In genomic region chr4:88690355-88690754, GRCh38 we compare ENCODE assay signal across 18 cellular contexts. TPM values are rescaled to one million over a fixed set of nuclear protein-coding genes. Genes with fewer than 3 reads are reported as not detected.
DNase-seq lines count a peak whose midpoint lies in the region; ATAC-seq and TF ChIP-seq lines count a peak whose summit lies in the region.
"Had no signal": no experiment of that assay in that cellular context is flagged by ENCODE, and none has a peak within 500 bp of the region (broad histone marks: within the 10 kb centered on the region; RNA-seq: fewer than 3 reads in every experiment).

No MANE protein-coding gene starts in this region.

- CTCF ChIA-PET in MCF 10A (lab: Yijun Ruan, JAX), result interaction anchor here (1.2 to 1.7 kb wide), 3 partner anchors 13 to 366 kb away, joined by 3 to 7 read pairs (median 3); partner anchors contain the start of gene FAM13A
- CTCF ChIA-PET in PC-9 (lab: Charles Lee), result no interaction called here

- no peak overlapping the region for H3K4me2 ChIP-seq in PC-9

- H3K79me2 ChIP-seq in PC-9 (ENCODE audit: low read depth), result no peaks in the 10 kb centered on the region

- no peak for TF ChIP-seq POLR2A in breast epithelium (IDR thresholded peaks at IDR 0.05)

- no peaks in the 10 kb centered on the region for H3K27me3 ChIP-seq in breast epithelium
- H3K27me3 ChIP-seq in thoracic aorta (replicated peaks; ENCODE audit: insufficient read depth), result no peaks in the 10 kb centered on the region
- H3K27me3 ChIP-seq in PC-9 (ENCODE audit: insufficient read depth, low read depth), result no peaks in the 10 kb centered on the region
- H3K27me3 ChIP-seq: gastrocnemius medialis, right lobe of liver had no signal

- H3K36me3 ChIP-seq in breast epithelium, result no peaks in the 10 kb centered on the region
- H3K36me3 ChIP-seq in thoracic aorta, result peaks cover 3% of the 10 kb centered on the region
- H3K36me3 ChIP-seq in PC-9 (ENCODE audit: low read depth), result no peaks in the 10 kb centered on the region
- H3K36me3 ChIP-seq: HAP-1 had no signal

- H3K27ac ChIP-seq in breast epithelium (no peak overlapping the region), thoracic aorta (no peak overlapping the region), PC-9 (no peak overlapping the region)
- H3K27ac ChIP-seq: gastrocnemius medialis, right lobe of liver had no signal

- H3K4me3 ChIP-seq in breast epithelium (no peak overlapping the region), fibroblast of villous mesenchyme (ENCODE audit: low read depth, low read length) (no peak overlapping the region), thoracic aorta (no peak overlapping the region), PC-9 (no peak overlapping the region)
- H3K4me3 ChIP-seq: gastrocnemius medialis, HAP-1, right lobe of liver had no signal

- DNase-seq in MCF 10A (ENCODE audit: unreplicated experiment) (peak; percentile 39), breast epithelium (ENCODE audit: low spot score in 2 of 2) (no peak), T-helper 17 cell (no peak), fibroblast of villous mesenchyme (ENCODE audit: low read depth) (peak; percentile 47), thoracic aorta (ENCODE audit: low spot score) (no peak), DMS153 treated with DMSO at 0.1 percent for 48 hours (lab: John Stamatoyannopoulos, UW; ENCODE audit: unreplicated experiment) (no peak), immature natural killer cell (no peak), PC-9 (no peak)
- DNase-seq: activated naive CD8-positive, alpha-beta T cell treated with anti-CD3 and anti-CD28 coated beads, Interleukin-2, amount 50 U/mL, for 24 hours; gastrocnemius medialis; naive thymus-derived CD8-positive, alpha-beta T cell; NCI-H1417; NCI-H510A; right lobe of liver; RPMI8226 had no signal

- BruUV-seq in MCF 10A (replicated peaks; lab: Mats Ljungman, UMichigan) (no TSS peak), PC-9 (replicated peaks; lab: Mats Ljungman, UMichigan) (no TSS peak)

- no peaks in the 10 kb centered on the region for H3F3A ChIP-seq in PC-9 (ENCODE audit: insufficient read depth, low read depth)

- intact Hi-C loops in MCF 10A (cut with micrococcal nuclease), result no loop called here
- intact Hi-C loops in breast epithelium (cut with DNase I; ENCODE audit: low total_unique reads), result no loop called here
- intact Hi-C loops in PC-9 (cut with micrococcal nuclease; ENCODE audit: unreplicated experiment), result no loop called here

- POLR2A ChIA-PET in MCF 10A (lab: Yijun Ruan, JAX), result no interaction called here
- POLR2A ChIA-PET in PC-9 (lab: Charles Lee; ENCODE audit: unreplicated experiment), result no interaction called here

- H2AFZ ChIP-seq in PC-9, result no peak overlapping the region

- H3K4me1 ChIP-seq in breast epithelium, result no peaks in the 10 kb centered on the region
- H3K4me1 ChIP-seq in thoracic aorta (ENCODE audit: control insufficient read depth in 1 of 2, low read depth in 2 of 2), result no peaks in the 10 kb centered on the region
- H3K4me1 ChIP-seq in PC-9 (replicated peaks; ENCODE audit: insufficient read depth), result no peaks in the 10 kb centered on the region
- H3K4me1 ChIP-seq: gastrocnemius medialis, HAP-1, right lobe of liver had no signal

- no peaks in the 10 kb centered on the region for H3K4me1 Mint-ChIP-seq in MCF 10A (ENCODE audit: insufficient read depth, unreplicated experiment)
- H3K4me1 Mint-ChIP-seq in T-helper 17 cell, result peaks cover 6% of the 10 kb centered on the region
- peaks cover 0 to 5% of the 10 kb centered on the region in 2 donors for H3K4me1 Mint-ChIP-seq in immature natural killer cell
- H3K4me1 Mint-ChIP-seq: activated naive CD8-positive, alpha-beta T cell treated with anti-CD3 and anti-CD28 coated beads, Interleukin-2, amount 50 U/mL, for 24 hours had no signal

- no peaks in the 10 kb centered on the region for H3K9me2 ChIP-seq in PC-9 (ENCODE audit: insufficient read depth)

- H3K27me3 Mint-ChIP-seq in MCF 10A (ENCODE audit: insufficient read depth, unreplicated experiment) (no peaks in the 10 kb centered on the region), T-helper 17 cell (no peaks in the 10 kb centered on the region), immature natural killer cell (ENCODE audit: low read depth in 3 of 3) (peaks cover 0 to 2% (median 0%) of the 10 kb centered on the region in 3 donors)
- H3K27me3 Mint-ChIP-seq: activated naive CD8-positive, alpha-beta T cell treated with anti-CD3 and anti-CD28 coated beads, Interleukin-2, amount 50 U/mL, for 24 hours; dendritic cell treated with granulocyte-macrophage colony-stimulating factor and Interleukin-4, amounts not matched to agents 40 ng/mL and 50 ng/mL, for 4 days; naive thymus-derived CD8-positive, alpha-beta T cell; stimulated activated naive CD8-positive, alpha-beta T cell treated with anti-CD3 and anti-CD28 coated beads, Interleukin-15, Interleukin-2, amounts not matched to agents 100 ng/mL and 50 ng/mL, for 24 hours had no signal

- ATAC-seq in T-helper 17 cell (no peak), thoracic aorta (ENCODE audit: insufficient number of reproducible peaks, low FRiP score, low read depth) (peak; percentile 85)
- ATAC-seq: activated naive CD8-positive, alpha-beta T cell treated with anti-CD3 and anti-CD28 coated beads, Interleukin-2, amount 50 U/mL, for 24 hours; naive thymus-derived CD8-positive, alpha-beta T cell had no signal

- TF ChIP-seq CTCF in MCF 10A (IDR thresholded peaks at IDR 0.05; ENCODE audit: unreplicated experiment), result no peak
- no peak for TF ChIP-seq CTCF in breast epithelium (IDR thresholded peaks at IDR 0.05)
- no peak for TF ChIP-seq CTCF in fibroblast of villous mesenchyme (IDR thresholded peaks at IDR 0.05; ENCODE audit: insufficient read depth, low read depth, low read length)
- no peak for TF ChIP-seq CTCF in thoracic aorta (IDR thresholded peaks at IDR 0.05)
- TF ChIP-seq CTCF in PC-9 (conservative IDR thresholded peaks at IDR 0.05), result no peak

- H3K9me3 ChIP-seq in breast epithelium (no peaks in the 10 kb centered on the region), T-helper 17 cell (ENCODE audit: control insufficient read depth, low read length, poor library complexity, severe bottlenecking) (no peaks in the 10 kb centered on the region), thoracic aorta (no peaks in the 10 kb centered on the region), PC-9 (ENCODE audit: insufficient read depth, low read depth) (no peaks in the 10 kb centered on the region)
- H3K9me3 ChIP-seq: gastrocnemius medialis, HAP-1, right lobe of liver had no signal

- H3K4me3 Mint-ChIP-seq in MCF 10A (ENCODE audit: unreplicated experiment) (no peak overlapping the region), T-helper 17 cell (no peak overlapping the region), immature natural killer cell (no peak overlapping the region)
- H3K4me3 Mint-ChIP-seq: activated naive CD8-positive, alpha-beta T cell treated with anti-CD3 and anti-CD28 coated beads, Interleukin-2, amount 50 U/mL, for 24 hours; dendritic cell treated with granulocyte-macrophage colony-stimulating factor and Interleukin-4, amounts not matched to agents 40 ng/mL and 50 ng/mL, for 4 days; naive thymus-derived CD8-positive, alpha-beta T cell; stimulated activated naive CD8-positive, alpha-beta T cell treated with anti-CD3 and anti-CD28 coated beads, Interleukin-15, Interleukin-2, amounts not matched to agents 100 ng/mL and 50 ng/mL, for 24 hours had no signal

- H3K9me3 Mint-ChIP-seq in MCF 10A (ENCODE audit: unreplicated experiment), result no peaks in the 10 kb centered on the region
- no peaks in the 10 kb centered on the region for H3K9me3 Mint-ChIP-seq in immature natural killer cell
- H3K9me3 Mint-ChIP-seq: activated naive CD8-positive, alpha-beta T cell treated with anti-CD3 and anti-CD28 coated beads, Interleukin-2, amount 50 U/mL, for 24 hours; dendritic cell treated with granulocyte-macrophage colony-stimulating factor and Interleukin-4, amounts not matched to agents 40 ng/mL and 50 ng/mL, for 4 days; naive thymus-derived CD8-positive, alpha-beta T cell; stimulated activated naive CD8-positive, alpha-beta T cell treated with anti-CD3 and anti-CD28 coated beads, Interleukin-15, Interleukin-2, amounts not matched to agents 100 ng/mL and 50 ng/mL, for 24 hours had no signal

- no peaks in the 10 kb centered on the region for H4K20me1 ChIP-seq in PC-9 (ENCODE audit: insufficient read depth)

- H3K27ac Mint-ChIP-seq in MCF 10A (ENCODE audit: low read depth, unreplicated experiment), result no peak overlapping the region
- peak overlapping the region; percentile 17 for H3K27ac Mint-ChIP-seq in T-helper 17 cell
- peak overlapping the region in 1 of 6 donors; percentile 78 for H3K27ac Mint-ChIP-seq in immature natural killer cell
- H3K27ac Mint-ChIP-seq: dendritic cell treated with granulocyte-macrophage colony-stimulating factor and Interleukin-4, amounts not matched to agents 40 ng/mL and 50 ng/mL, for 4 days; stimulated activated naive CD8-positive, alpha-beta T cell treated with anti-CD3 and anti-CD28 coated beads, Interleukin-15, Interleukin-2, amounts not matched to agents 100 ng/mL and 50 ng/mL, for 24 hours had no signal

- H3K36me3 Mint-ChIP-seq in MCF 10A (ENCODE audit: insufficient read depth, unreplicated experiment) (peaks cover 56% of the 10 kb centered on the region), T-helper 17 cell (ENCODE audit: low read depth) (peaks cover 9% of the 10 kb centered on the region), immature natural killer cell (peaks cover 31 to 39% (median 37%) of the 10 kb centered on the region in 3 donors)

RNA-seq across cellular contexts. Expression of gene NAP1L5, which starts 7.3 kb away (rescaled TPM):
- 0.27 and 0.30 TPM in 2 replicates for total RNA-seq in MCF 10A (2022)
- total RNA-seq in breast epithelium, result 10 to 100 TPM in 1 of 3 donors, 1 to 10 TPM in 2; 5.9 to 10.5 (median 7.0) TPM
- 1 to 10 TPM; 8.6 to 9.2 TPM for total RNA-seq in T-helper 17 cell
- 5.5 and 10.4 TPM in 2 replicates for total RNA-seq in fibroblast of villous mesenchyme
- 1 to 10 TPM; 6.0 to 6.2 TPM for total RNA-seq in thoracic aorta
- 1 to 10 TPM; 4.2 to 7.3 (median 5.4) TPM for polyA plus RNA-seq in immature natural killer cell
- total RNA-seq in PC-9 (2021), result 0.28 and 0.37 TPM in 2 replicates

Comparison
In these comparisons a context has a peak if more than half of its experiments do, and no peak if none do; other contexts are left out.
1. DNase-seq: peak in MCF 10A (single experiment) and fibroblast of villous mesenchyme (single experiment); none in breast epithelium (0 of 2), T-helper 17 cell (0 of 3), thoracic aorta (single experiment), DMS153 treated with DMSO at 0.1 percent for 48 hours (single experiment), immature natural killer cell (0 of 3) and PC-9 (0 of 2).